Comparison of ENCODE assay signal across 1 cellular context in genomic region chr1:1835546-1835945, GRCh38.
TF ChIP-seq lines count a peak whose summit lies in the region.

No MANE protein-coding gene starts in this region.

TF ChIP-seq in GM23338, 12 proteins besides CTCF, POLR2A, EP300 and RAD21:
- TF ChIP-seq, protein P1, sequence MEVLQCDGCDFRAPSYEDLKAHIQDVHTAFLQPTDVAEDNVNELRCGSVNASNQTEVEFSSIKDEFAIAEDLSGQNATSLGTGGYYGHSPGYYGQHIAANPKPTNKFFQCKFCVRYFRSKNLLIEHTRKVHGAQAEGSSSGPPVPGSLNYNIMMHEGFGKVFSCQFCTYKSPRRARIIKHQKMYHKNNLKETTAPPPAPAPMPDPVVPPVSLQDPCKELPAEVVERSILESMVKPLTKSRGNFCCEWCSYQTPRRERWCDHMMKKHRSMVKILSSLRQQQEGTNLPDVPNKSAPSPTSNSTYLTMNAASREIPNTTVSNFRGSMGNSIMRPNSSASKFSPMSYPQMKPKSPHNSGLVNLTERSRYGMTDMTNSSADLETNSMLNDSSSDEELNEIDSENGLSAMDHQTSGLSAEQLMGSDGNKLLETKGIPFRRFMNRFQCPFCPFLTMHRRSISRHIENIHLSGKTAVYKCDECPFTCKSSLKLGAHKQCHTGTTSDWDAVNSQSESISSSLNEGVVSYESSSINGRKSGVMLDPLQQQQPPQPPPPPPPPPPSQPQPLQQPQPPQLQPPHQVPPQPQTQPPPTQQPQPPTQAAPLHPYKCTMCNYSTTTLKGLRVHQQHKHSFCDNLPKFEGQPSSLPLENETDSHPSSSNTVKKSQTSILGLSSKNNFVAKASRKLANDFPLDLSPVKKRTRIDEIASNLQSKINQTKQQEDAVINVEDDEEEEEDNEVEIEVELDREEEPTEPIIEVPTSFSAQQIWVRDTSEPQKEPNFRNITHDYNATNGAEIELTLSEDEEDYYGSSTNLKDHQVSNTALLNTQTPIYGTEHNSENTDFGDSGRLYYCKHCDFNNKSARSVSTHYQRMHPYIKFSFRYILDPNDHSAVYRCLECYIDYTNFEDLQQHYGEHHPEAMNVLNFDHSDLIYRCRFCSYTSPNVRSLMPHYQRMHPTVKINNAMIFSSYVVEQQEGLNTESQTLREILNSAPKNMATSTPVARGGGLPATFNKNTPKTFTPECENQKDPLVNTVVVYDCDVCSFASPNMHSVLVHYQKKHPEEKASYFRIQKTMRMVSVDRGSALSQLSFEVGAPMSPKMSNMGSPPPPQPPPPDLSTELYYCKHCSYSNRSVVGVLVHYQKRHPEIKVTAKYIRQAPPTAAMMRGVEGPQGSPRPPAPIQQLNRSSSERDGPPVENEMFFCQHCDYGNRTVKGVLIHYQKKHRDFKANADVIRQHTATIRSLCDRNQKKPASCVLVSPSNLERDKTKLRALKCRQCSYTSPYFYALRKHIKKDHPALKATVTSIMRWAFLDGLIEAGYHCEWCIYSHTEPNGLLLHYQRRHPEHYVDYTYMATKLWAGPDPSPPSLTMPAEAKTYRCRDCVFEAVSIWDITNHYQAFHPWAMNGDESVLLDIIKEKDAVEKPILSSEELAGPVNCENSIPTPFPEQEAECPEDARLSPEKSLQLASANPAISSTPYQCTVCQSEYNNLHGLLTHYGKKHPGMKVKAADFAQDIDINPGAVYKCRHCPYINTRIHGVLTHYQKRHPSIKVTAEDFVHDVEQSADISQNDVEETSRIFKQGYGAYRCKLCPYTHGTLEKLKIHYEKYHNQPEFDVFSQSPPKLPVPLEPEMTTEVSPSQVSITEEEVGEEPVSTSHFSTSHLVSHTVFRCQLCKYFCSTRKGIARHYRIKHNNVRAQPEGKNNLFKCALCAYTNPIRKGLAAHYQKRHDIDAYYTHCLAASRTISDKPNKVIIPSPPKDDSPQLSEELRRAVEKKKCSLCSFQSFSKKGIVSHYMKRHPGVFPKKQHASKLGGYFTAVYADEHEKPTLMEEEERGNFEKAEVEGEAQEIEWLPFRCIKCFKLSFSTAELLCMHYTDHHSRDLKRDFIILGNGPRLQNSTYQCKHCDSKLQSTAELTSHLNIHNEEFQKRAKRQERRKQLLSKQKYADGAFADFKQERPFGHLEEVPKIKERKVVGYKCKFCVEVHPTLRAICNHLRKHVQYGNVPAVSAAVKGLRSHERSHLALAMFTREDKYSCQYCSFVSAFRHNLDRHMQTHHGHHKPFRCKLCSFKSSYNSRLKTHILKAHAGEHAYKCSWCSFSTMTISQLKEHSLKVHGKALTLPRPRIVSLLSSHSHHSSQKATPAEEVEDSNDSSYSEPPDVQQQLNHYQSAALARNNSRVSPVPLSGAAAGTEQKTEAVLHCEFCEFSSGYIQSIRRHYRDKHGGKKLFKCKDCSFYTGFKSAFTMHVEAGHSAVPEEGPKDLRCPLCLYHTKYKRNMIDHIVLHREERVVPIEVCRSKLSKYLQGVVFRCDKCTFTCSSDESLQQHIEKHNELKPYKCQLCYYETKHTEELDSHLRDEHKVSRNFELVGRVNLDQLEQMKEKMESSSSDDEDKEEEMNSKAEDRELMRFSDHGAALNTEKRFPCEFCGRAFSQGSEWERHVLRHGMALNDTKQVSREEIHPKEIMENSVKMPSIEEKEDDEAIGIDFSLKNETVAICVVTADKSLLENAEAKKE (CRISPR knock-in tag; IDR thresholded peaks at IDR 0.05) = no peak
- no peak for TF ChIP-seq NANOG (IDR thresholded peaks at IDR 0.05; ENCODE audit: borderline replicate concordance)
- no peak for TF ChIP-seq JUNB (IDR thresholded peaks at IDR 0.05; ENCODE audit: unreplicated experiment)
- TF ChIP-seq CREB1 (CRISPR knock-in tag; IDR thresholded peaks at IDR 0.05; ENCODE audit: low read depth) = no peak
- no peak for TF ChIP-seq STAT1 (IDR thresholded peaks at IDR 0.05; ENCODE audit: unreplicated experiment)
- TF ChIP-seq ZNF114 (CRISPR knock-in tag; IDR thresholded peaks at IDR 0.05) = no peak
- TF ChIP-seq REST (IDR thresholded peaks at IDR 0.05; ENCODE audit: unreplicated experiment) = no peak
- TF ChIP-seq EZH2 (IDR thresholded peaks at IDR 0.05; ENCODE audit: low read depth, unreplicated experiment) = no peak
- no peak for TF ChIP-seq EZH2phosphoT487 (IDR thresholded peaks at IDR 0.05; ENCODE audit: unreplicated experiment)
